In the genomic region with DNA sequence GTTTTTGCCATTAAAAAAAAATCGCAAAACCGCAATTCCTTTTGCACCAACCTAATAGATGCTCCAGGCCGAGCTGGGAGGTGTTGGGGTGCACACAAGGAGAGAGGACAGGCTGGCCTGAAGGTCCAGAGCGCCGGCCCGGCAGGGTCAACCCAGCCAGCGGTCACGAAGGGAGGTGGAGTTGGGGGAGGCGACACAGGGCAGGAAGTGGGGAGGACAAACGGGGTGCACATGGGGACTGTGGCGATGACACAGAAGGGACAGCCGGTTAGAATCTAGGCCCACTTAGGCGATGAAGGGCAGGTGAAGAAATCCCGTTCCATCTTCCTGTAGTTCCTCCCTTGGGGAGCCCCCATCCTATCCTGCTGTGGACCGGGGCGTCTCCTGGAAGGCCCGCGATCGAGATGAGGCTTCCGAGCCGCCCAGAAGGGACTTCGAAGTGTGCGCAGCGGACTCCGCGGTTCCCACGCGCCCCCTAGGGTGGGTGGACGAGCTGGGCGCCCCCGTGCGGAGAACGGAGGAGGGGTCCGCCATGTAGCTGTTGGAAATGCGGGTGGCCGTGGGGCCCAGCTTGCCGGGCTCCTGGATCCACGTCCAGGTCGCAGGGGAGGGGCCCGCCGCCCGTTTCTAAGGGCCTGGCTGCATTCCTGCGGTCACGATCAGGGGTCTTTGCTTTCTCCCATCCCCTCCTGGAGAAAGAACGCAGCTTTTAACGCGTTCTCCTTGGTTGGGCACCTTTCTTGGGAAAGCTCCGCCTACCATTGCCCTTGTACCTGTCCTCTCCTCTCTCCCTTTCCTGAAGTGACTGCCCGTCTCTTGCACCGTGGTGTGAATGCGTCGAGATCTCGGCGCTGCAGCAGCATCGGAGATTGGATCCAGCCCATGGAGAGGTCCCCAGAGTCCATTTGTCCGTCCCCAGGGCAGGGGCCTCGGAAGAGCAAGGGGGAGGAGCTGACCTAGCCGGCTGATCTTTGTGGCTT, we compare ENCODE assay signal across 9 cellular contexts. TPM values are rescaled to one million over a fixed set of nuclear protein-coding genes. Genes with fewer than 3 reads are reported as not detected.
DNase-seq lines count a peak whose midpoint lies in the region; ATAC-seq and TF ChIP-seq lines count a peak whose summit lies in the region.
"Had no signal": no experiment of that assay in that cellular context is flagged by ENCODE, and none has a peak within 500 bp of the region (broad histone marks: within the 10 kb centered on the region; RNA-seq: fewer than 3 reads in every experiment).

No MANE protein-coding gene starts in this region.

- intact Hi-C loops in CD4-positive, alpha-beta memory T cell (cut with micrococcal nuclease): no loop called here
- intact Hi-C loops in ovary (cut with DNase I): no loop called here

- TF ChIP-seq CTCF in ovary (IDR thresholded peaks at IDR 0.05) (no peak), BE2C (IDR thresholded peaks at IDR 0.05; ENCODE audit: low read depth, low read length) (no peak)

- TF ChIP-seq POLR2A in erythroblast (IDR thresholded peaks at IDR 0.05; ENCODE audit: low read length): no peak
- TF ChIP-seq POLR2A in ovary (IDR thresholded peaks at IDR 0.05): no peak

- no peak overlapping the region for H3K27ac ChIP-seq in CD4-positive, alpha-beta memory T cell (ENCODE audit: low read depth, low read length)
- H3K27ac ChIP-seq in ovary: no peak overlapping the region

- H3K4me3 ChIP-seq in CD4-positive, alpha-beta memory T cell (ENCODE audit: low read length in 2 of 2): no peak overlapping the region
- peak overlapping the region; percentile 3 for H3K4me3 ChIP-seq in ovary
- no peak overlapping the region for H3K4me3 ChIP-seq in BE2C (ENCODE audit: low read depth, low read length)

- POLR2A ChIA-PET in CD4-positive, alpha-beta memory T cell (lab: Charles Lee; ENCODE audit: partially characterized antibody): interaction anchor here (1.0 kb wide), 1 partner anchor 162 kb away, joined by 3 read pairs; a partner anchor contains a TSS
- POLR2A ChIA-PET in activated CD4-positive, alpha-beta T cell treated with anti-CD3 and anti-CD28 coated beads, Interleukin-2, amount 10 ng/mL, durations not matched to agents 7 days and 5 days (lab: Charles Lee): interaction anchor here (0.6 kb wide), 1 partner anchor 46 kb away, joined by 3 read pairs; no protein-coding TSS in a partner anchor

- in situ Hi-C loops in ACHN (cut with HindIII; ENCODE audit: low pct_ligation_motif_present, low pct_unique_long_range_greater_than_20kb, low sequenced_read_pairs): no loop called here

- DNase-seq in CD4-positive, alpha-beta memory T cell: peak in 2 of 5 donors; percentile 9 to 11
- peak; percentile 10 for DNase-seq in activated CD4-positive, alpha-beta T cell treated with anti-CD3 and anti-CD28 coated beads, Interleukin-2, amount 10 ng/mL, durations not matched to agents 7 days and 5 days
- peak; percentile 54 to 61 for DNase-seq in erythroblast (lab: John Stamatoyannopoulos, UW)
- DNase-seq in ovary: peak in 1 of 5 donors; percentile 41
- no peak for DNase-seq in NCI-H2227 treated with DMSO at 0.1 percent for 48 hours (lab: John Stamatoyannopoulos, UW)
- DNase-seq in BE2C: no peak
- no peak for DNase-seq in ACHN
- DNase-seq: NCI-H2029 had no signal

- no peak for ATAC-seq in HG02763 (IDR thresholded peaks at IDR 0.05; ENCODE audit: unreplicated experiment)

- H3K27me3 Mint-ChIP-seq in CD4-positive, alpha-beta memory T cell: peaks cover 20 to 37% of the 10 kb centered on the region in 2 donors
- H3K27me3 Mint-ChIP-seq in activated CD4-positive, alpha-beta T cell treated with anti-CD3 and anti-CD28 coated beads, Interleukin-2, amount 10 ng/mL, durations not matched to agents 7 days and 5 days: peaks cover 21% of the 10 kb centered on the region

- 22 to 27% (median 24%) methylated on average over 54 to 58 of the region's 58 CpGs for WGBS in ovary, 3 donors

- peaks cover 1 to 17% (median 6%) of the 10 kb centered on the region in 4 donors for H3K4me1 Mint-ChIP-seq in CD4-positive, alpha-beta memory T cell
- H3K4me1 Mint-ChIP-seq in activated CD4-positive, alpha-beta T cell treated with anti-CD3 and anti-CD28 coated beads, Interleukin-2, amount 10 ng/mL, durations not matched to agents 7 days and 5 days: peaks cover 10% of the 10 kb centered on the region

- H3K4me3 Mint-ChIP-seq in CD4-positive, alpha-beta memory T cell: peak overlapping the region in 7 of 8 donors; percentile 28 to 78 (median 52)
- H3K4me3 Mint-ChIP-seq in activated CD4-positive, alpha-beta T cell treated with anti-CD3 and anti-CD28 coated beads, Interleukin-2, amount 10 ng/mL, durations not matched to agents 7 days and 5 days: no peak overlapping the region

- H3K36me3 ChIP-seq in CD4-positive, alpha-beta memory T cell (ENCODE audit: insufficient read depth, low read length): no peaks in the 10 kb centered on the region
- H3K36me3 ChIP-seq in ovary (no peaks in the 10 kb centered on the region), BE2C (no peaks in the 10 kb centered on the region)

- TF ChIP-seq EP300 in ovary (IDR thresholded peaks at IDR 0.05): no peak

- CTCF ChIA-PET in CD4-positive, alpha-beta memory T cell (lab: Charles Lee; ENCODE audit: partially characterized antibody): interaction anchor here (0.7 to 1.5 kb wide), 4 partner anchors 8 to 162 kb away, joined by 3 to 10 read pairs (median 4); a partner anchor contains a TSS
- CTCF ChIA-PET in activated CD4-positive, alpha-beta T cell treated with anti-CD3 and anti-CD28 coated beads, Interleukin-2, amount 10 ng/mL, durations not matched to agents 7 days and 5 days (lab: Charles Lee): interaction anchor here (0.9 to 1.6 kb wide), 3 partner anchors 16 to 162 kb away, joined by 4 to 5 read pairs (median 4); a partner anchor contains a TSS

- H3K4me1 ChIP-seq in CD4-positive, alpha-beta memory T cell (ENCODE audit: insufficient read depth, low read length): no peaks in the 10 kb centered on the region
- H3K4me1 ChIP-seq in ovary (ENCODE audit: insufficient read depth) (no peaks in the 10 kb centered on the region), BE2C (no peaks in the 10 kb centered on the region)

- peaks cover 5% of the 10 kb centered on the region for H3K27me3 ChIP-seq in CD4-positive, alpha-beta memory T cell (ENCODE audit: insufficient read depth, low read length)
- H3K27me3 ChIP-seq in ovary: no peaks in the 10 kb centered on the region
- no peaks in the 10 kb centered on the region for H3K27me3 ChIP-seq in BE2C

- H3K27ac Mint-ChIP-seq in CD4-positive, alpha-beta memory T cell: no peak overlapping the region
- H3K27ac Mint-ChIP-seq in activated CD4-positive, alpha-beta T cell treated with anti-CD3 and anti-CD28 coated beads, Interleukin-2, amount 10 ng/mL, durations not matched to agents 7 days and 5 days: no peak overlapping the region

- peaks cover 0 to 3% of the 10 kb centered on the region in 2 donors for H3K36me3 Mint-ChIP-seq in CD4-positive, alpha-beta memory T cell
- H3K36me3 Mint-ChIP-seq in activated CD4-positive, alpha-beta T cell treated with anti-CD3 and anti-CD28 coated beads, Interleukin-2, amount 10 ng/mL, durations not matched to agents 7 days and 5 days (ENCODE audit: low read depth): no peaks in the 10 kb centered on the region

- H3K9me3 Mint-ChIP-seq in CD4-positive, alpha-beta memory T cell: peaks cover 0 to 5% (median 0%) of the 10 kb centered on the region in 8 donors
- H3K9me3 Mint-ChIP-seq in activated CD4-positive, alpha-beta T cell treated with anti-CD3 and anti-CD28 coated beads, Interleukin-2, amount 10 ng/mL, durations not matched to agents 7 days and 5 days: no peaks in the 10 kb centered on the region

- H3K9me3 ChIP-seq in CD4-positive, alpha-beta memory T cell (ENCODE audit: control insufficient read depth in 1 of 2, low read length in 2 of 2): no peaks in the 10 kb centered on the region
- H3K9me3 ChIP-seq in ovary (no peaks in the 10 kb centered on the region), BE2C (no peaks in the 10 kb centered on the region)

RNA-seq across cellular contexts. Expression of a gene that starts 17.0 kb away (rescaled TPM):
- total RNA-seq in CD4-positive, alpha-beta memory T cell: 10 to 100 TPM; 14.4 to 15.0 TPM
- polyA plus RNA-seq in CD4-positive, alpha-beta memory T cell: 10 to 100 TPM; 41.9 to 49.5 TPM
- total RNA-seq in activated CD4-positive, alpha-beta T cell treated with anti-CD3 and anti-CD28 coated beads, Interleukin-2, amount 10 ng/mL, durations not matched to agents 7 days and 5 days: 10 to 100 TPM; 19.8 to 23.3 TPM
- total RNA-seq in ovary: 10 to 100 TPM; 21.3 to 29.1 (median 23.3) TPM
- polyA plus RNA-seq in ovary: 10 to 100 TPM; 26.7 to 28.7 TPM
- polyA plus RNA-seq in BE2C (2012; ENCODE audit: insufficient read depth, insufficient read length, low read depth): 14.7 TPM

Comparison
In these comparisons a context has a peak if more than half of its experiments do, and no peak if none do; other contexts are left out.
1. DNase-seq: peak in activated CD4-positive, alpha-beta T cell treated with anti-CD3 and anti-CD28 coated beads, Interleukin-2, amount 10 ng/mL, durations not matched to agents 7 days and 5 days (single experiment) and erythroblast (2 of 2); none in NCI-H2227 treated with DMSO at 0.1 percent for 48 hours (single experiment), BE2C (single experiment) and ACHN (single experiment).